Comparison of ENCODE assay signal across 29 cellular contexts in genomic region chr15:35914573-35914972, GRCh38.
"Had no signal": no experiment of that assay in that cellular context is flagged by ENCODE, and none has a peak within 500 bp of the region (broad histone marks: within the 10 kb centered on the region; RNA-seq: fewer than 3 reads in every experiment).

No MANE protein-coding gene starts in this region.

- H3K4me3 ChIP-seq: colonic mucosa, coronary artery, dorsolateral prefrontal cortex, esophagus muscularis mucosa, esophagus squamous epithelium, gastrocnemius medialis, gastroesophageal sphincter, heart left ventricle, heart right ventricle, hepatocyte had no signal

- ATAC-seq: effector memory CD8-positive, alpha-beta T cell; esophagus mucosa; foreskin keratinocyte; gastrocnemius medialis; gastroesophageal sphincter; heart left ventricle; heart right ventricle had no signal

- H3K27me3 ChIP-seq: colonic mucosa, esophagus muscularis mucosa, esophagus squamous epithelium, foreskin keratinocyte, gastrocnemius medialis, gastroesophageal sphincter, heart left ventricle, heart right ventricle, hepatocyte had no signal

- H3K4me2 ChIP-seq: hepatocyte had no signal

- H3K36me3 ChIP-seq: colonic mucosa, esophagus muscularis mucosa, esophagus squamous epithelium, gastrocnemius medialis, gastroesophageal sphincter, heart left ventricle, heart right ventricle had no signal

- H3K79me2 ChIP-seq: hepatocyte had no signal

- H3K9me3 ChIP-seq: colonic mucosa, esophagus squamous epithelium, gastrocnemius medialis, gastroesophageal sphincter had no signal

- H2AFZ ChIP-seq: hepatocyte had no signal

- H3K4me1 ChIP-seq: colonic mucosa, foreskin keratinocyte, gastrocnemius medialis had no signal

- H3K27ac ChIP-seq: colonic mucosa, coronary artery, dorsolateral prefrontal cortex, epithelial cell of prostate, esophagus muscularis mucosa, esophagus squamous epithelium, foreskin keratinocyte, gastrocnemius medialis, gastroesophageal sphincter, heart left ventricle, heart right ventricle, hepatocyte had no signal

- FAIRE-seq: colon, endometrium, endothelial cell of umbilical vein, frontal cortex had no signal

- DNase-seq: colonic mucosa; cortex of kidney; dermis blood vessel endothelial cell; dorsolateral prefrontal cortex; effector CD4-positive, alpha-beta T cell; effector CD8-positive, alpha-beta T cell; effector memory CD4-positive, alpha-beta T cell; effector memory CD8-positive, alpha-beta T cell; endodermal cell; erythroblast; esophagus squamous epithelium; foreskin fibroblast; foreskin keratinocyte; foreskin melanocyte; gastrocnemius medialis; glutamatergic neuron; head of caudate nucleus; heart left ventricle; heart right ventricle had no signal
